In the genomic region with DNA sequence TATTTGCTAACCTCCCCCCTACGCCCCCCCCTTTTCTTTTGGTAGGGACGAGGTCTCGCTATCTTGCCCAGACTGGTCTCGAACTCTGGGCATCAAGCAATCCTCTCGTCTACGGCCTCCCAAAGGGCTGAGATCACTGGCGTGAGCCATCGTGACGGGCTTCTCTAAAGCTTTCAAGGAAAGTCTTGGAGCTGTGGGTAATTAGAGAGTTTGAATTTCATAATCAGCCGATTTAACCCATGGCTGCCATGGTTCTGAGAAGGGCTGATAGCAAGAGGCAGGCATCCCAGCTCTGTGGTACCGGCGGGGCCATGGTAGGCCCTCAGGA, we compare ENCODE assay signal across 1 cellular context.
TF ChIP-seq lines count a peak whose summit lies in the region.

No MANE protein-coding gene starts in this region.

TF ChIP-seq in GM12878, 131 proteins besides CTCF, POLR2A, EP300 and RAD21:
- no peak for TF ChIP-seq MTA2 (IDR thresholded peaks at IDR 0.05; ENCODE audit: low read depth)
- no peak for TF ChIP-seq RCOR1 (conservative IDR thresholded peaks at IDR 0.05; ENCODE audit: low read depth, low read length)
- TF ChIP-seq, protein P1, sequence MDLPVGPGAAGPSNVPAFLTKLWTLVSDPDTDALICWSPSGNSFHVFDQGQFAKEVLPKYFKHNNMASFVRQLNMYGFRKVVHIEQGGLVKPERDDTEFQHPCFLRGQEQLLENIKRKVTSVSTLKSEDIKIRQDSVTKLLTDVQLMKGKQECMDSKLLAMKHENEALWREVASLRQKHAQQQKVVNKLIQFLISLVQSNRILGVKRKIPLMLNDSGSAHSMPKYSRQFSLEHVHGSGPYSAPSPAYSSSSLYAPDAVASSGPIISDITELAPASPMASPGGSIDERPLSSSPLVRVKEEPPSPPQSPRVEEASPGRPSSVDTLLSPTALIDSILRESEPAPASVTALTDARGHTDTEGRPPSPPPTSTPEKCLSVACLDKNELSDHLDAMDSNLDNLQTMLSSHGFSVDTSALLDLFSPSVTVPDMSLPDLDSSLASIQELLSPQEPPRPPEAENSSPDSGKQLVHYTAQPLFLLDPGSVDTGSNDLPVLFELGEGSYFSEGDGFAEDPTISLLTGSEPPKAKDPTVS (IDR thresholded peaks at IDR 0.05; ENCODE audit: low read depth, low read length) = 0 out of 2 replicates have a peak, but pooled peaks have one; percentile 0
- TF ChIP-seq SMC3 (IDR thresholded peaks at IDR 0.05; ENCODE audit: borderline replicate concordance, low read length) = no peak
TF ChIP-seq in GM12878: peak in this region for 1.
